Comparison of ENCODE assay signal across 12 cellular contexts in the genomic region with DNA sequence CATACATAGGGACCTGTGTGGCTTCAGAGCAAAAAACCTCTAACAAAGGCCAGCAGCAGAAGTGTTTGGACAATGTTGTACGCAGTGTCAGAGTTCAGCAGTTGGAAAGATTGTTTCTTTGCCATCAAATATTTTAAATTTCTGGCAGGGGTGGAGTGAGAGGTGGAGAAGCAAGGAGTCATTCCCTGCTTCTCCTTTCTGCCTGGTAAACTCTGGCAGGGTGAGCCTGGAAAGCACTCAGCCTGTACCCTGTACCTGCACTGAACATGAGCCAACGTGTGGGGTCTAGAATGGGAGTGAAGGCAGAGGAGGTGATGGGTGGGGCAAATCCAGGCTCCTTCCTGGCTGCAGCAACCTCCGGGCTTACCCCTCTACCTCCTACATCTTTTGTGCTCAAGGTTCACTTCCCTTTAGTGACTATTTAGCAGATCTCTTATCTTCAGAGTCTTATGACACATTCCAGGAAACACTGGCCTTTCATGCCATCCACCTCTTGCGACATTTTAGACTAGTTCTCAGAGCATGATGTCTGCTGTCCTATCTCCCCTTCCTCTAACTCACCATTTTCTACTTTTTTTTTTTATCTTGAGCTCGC.
DNase-seq lines count a peak whose midpoint lies in the region; ATAC-seq, FAIRE-seq and TF ChIP-seq lines count a peak whose summit lies in the region.
"Had no signal": no experiment of that assay in that cellular context is flagged by ENCODE, and none has a peak within 500 bp of the region (broad histone marks: within the 10 kb centered on the region; RNA-seq: fewer than 3 reads in every experiment).

No MANE protein-coding gene starts in this region.

- H3K27ac ChIP-seq in colonic mucosa (peak overlapping the region; percentile 0), pancreas (peak overlapping the region in 2 of 4 donors; percentile 48 to 65), brain microvascular endothelial cell (no peak overlapping the region)
- H3K27ac ChIP-seq: SJCRH30 had no signal

- H3K9me3 ChIP-seq in colonic mucosa (no peaks in the 10 kb centered on the region), pancreas (no peaks in the 10 kb centered on the region)
- H3K9me3 ChIP-seq: BLaER1 treated with 17β-estradiol and CSF1 and Interleukin-3, amounts not matched to agents 10 nM and 100 nM; SJCRH30 had no signal

- no peaks in the 10 kb centered on the region for H3K27me3 ChIP-seq in colonic mucosa
- H3K27me3 ChIP-seq in pancreas: no peaks in the 10 kb centered on the region
- H3K27me3 ChIP-seq in brain microvascular endothelial cell (replicated peaks): no peaks in the 10 kb centered on the region
- H3K27me3 ChIP-seq: BLaER1 treated with 17β-estradiol and CSF1 and Interleukin-3, amounts not matched to agents 10 nM and 100 nM had no signal

- WGBS in pancreas, 2 donors: 34 to 42% methylated on average over 5 of the region's 5 CpGs

- in situ Hi-C loops in brain microvascular endothelial cell (cut with HindIII; ENCODE audit: low pct_ligation_motif_present, low sequenced_read_pairs): no loop called here

- peak; percentile 23 for DNase-seq in ELF-1 (ENCODE audit: low read depth, low spot score)
- peak; percentile 64 for DNase-seq in NCI-H226
- DNase-seq in colonic mucosa: peak; percentile 45
- DNase-seq in pancreas: peak in 2 of 6 donors; percentile 7 to 21
- DNase-seq in NCI-H2227 treated with DMSO at 0.1 percent for 48 hours (lab: John Stamatoyannopoulos, UW): no peak
- DNase-seq in DMS79 (lab: John Stamatoyannopoulos, UW): no peak
- DNase-seq in 8988T: no peak
- no peak for DNase-seq in brain microvascular endothelial cell
- DNase-seq: effector CD8-positive, alpha-beta T cell; SJCRH30 had no signal

- FAIRE-seq in pancreas (lab: Jason Lieb, UNC): no peak
- FAIRE-seq: GM19239 had no signal

- H3K4me1 ChIP-seq in colonic mucosa (no peaks in the 10 kb centered on the region), pancreas (peaks cover 0 to 3% (median 0%) of the 10 kb centered on the region in 3 donors)

- H3K4me3 ChIP-seq in colonic mucosa: no peak overlapping the region
- H3K4me3 ChIP-seq in pancreas: no peak overlapping the region
- no peak overlapping the region for H3K4me3 ChIP-seq in brain microvascular endothelial cell (ENCODE audit: low read depth, low read length)
- H3K4me3 ChIP-seq: BLaER1 treated with 17β-estradiol and CSF1 and Interleukin-3, amounts not matched to agents 10 nM and 100 nM; SJCRH30 had no signal

- H3K36me3 ChIP-seq in colonic mucosa: no peaks in the 10 kb centered on the region
- H3K36me3 ChIP-seq in pancreas: no peaks in the 10 kb centered on the region
- H3K36me3 ChIP-seq in brain microvascular endothelial cell (replicated peaks): no peaks in the 10 kb centered on the region
- H3K36me3 ChIP-seq: BLaER1 treated with 17β-estradiol and CSF1 and Interleukin-3, amounts not matched to agents 10 nM and 100 nM; SJCRH30 had no signal

- no peak for TF ChIP-seq CTCF in colonic mucosa (IDR thresholded peaks at IDR 0.05)
- TF ChIP-seq CTCF in pancreas (IDR thresholded peaks at IDR 0.05): no peak
- no peak for TF ChIP-seq CTCF in brain microvascular endothelial cell (IDR thresholded peaks at IDR 0.05; ENCODE audit: low read depth, low read length, missing control alignments)

- no peak overlapping the region for H3K9ac ChIP-seq in colonic mucosa (ENCODE audit: low read depth in 2 of 2, low read length in 2 of 2)

- intact Hi-C loops in colonic mucosa (cut with DNase I): no loop called here
- intact Hi-C loops in pancreas (cut with DNase I): no loop called here

- ATAC-seq in pancreas: peak; percentile 31 to 73 (median 64)

Comparison
In these comparisons a context has a peak if more than half of its experiments do, and no peak if none do; other contexts are left out.
1. DNase-seq: peak in ELF-1 (single experiment), NCI-H226 (single experiment) and colonic mucosa (single experiment); none in NCI-H2227 treated with DMSO at 0.1 percent for 48 hours (single experiment), DMS79 (single experiment), 8988T (single experiment) and brain microvascular endothelial cell (single experiment).